In genomic region chr14:65299837-65300236, GRCh38 we compare ENCODE assay signal across 1 cellular context.
TF ChIP-seq lines count a peak whose summit lies in the region.

No MANE protein-coding gene starts in this region.

TF ChIP-seq in GM12878, 131 proteins besides CTCF, POLR2A, EP300 and RAD21:
- TF ChIP-seq EED (IDR thresholded peaks at IDR 0.05; ENCODE audit: low read depth) (no peak), BACH1 (IDR thresholded peaks at IDR 0.05; ENCODE audit: borderline replicate concordance) (no peak), GABPA (IDR thresholded peaks at IDR 0.05; ENCODE audit: low read depth) (no peak), SMARCA5 (IDR thresholded peaks at IDR 0.05) (no peak), FOXK2 (IDR thresholded peaks at IDR 0.05) (no peak), KLF5 (IDR thresholded peaks at IDR 0.05; ENCODE audit: partially characterized antibody) (no peak), RELA (IDR thresholded peaks at IDR 0.05; ENCODE audit: borderline replicate concordance, partially characterized antibody) (no peak), CBX3 (IDR thresholded peaks at IDR 0.05; ENCODE audit: borderline replicate concordance, low read depth) (no peak), ZNF592 (IDR thresholded peaks at IDR 0.05) (no peak), BCLAF1 (IDR thresholded peaks at IDR 0.05) (no peak)
